In genomic region chr1:166811691-166812090, GRCh38 we compare ENCODE assay signal across 1 cellular context.
TF ChIP-seq lines count a peak whose summit lies in the region.

No MANE protein-coding gene starts in this region.

TF ChIP-seq in K562, 482 proteins besides CTCF, POLR2A, EP300 and RAD21:
- TF ChIP-seq NFE2 (IDR thresholded peaks at IDR 0.05; ENCODE audit: low read depth) (peak; percentile 27; the same call in 1 of the 2 replicates), BDP1 (IDR thresholded peaks at IDR 0.05; ENCODE audit: insufficient read depth, insufficient read length) (no peak)
